ENCODE assay signal across 8 cellular contexts in the genomic region with DNA sequence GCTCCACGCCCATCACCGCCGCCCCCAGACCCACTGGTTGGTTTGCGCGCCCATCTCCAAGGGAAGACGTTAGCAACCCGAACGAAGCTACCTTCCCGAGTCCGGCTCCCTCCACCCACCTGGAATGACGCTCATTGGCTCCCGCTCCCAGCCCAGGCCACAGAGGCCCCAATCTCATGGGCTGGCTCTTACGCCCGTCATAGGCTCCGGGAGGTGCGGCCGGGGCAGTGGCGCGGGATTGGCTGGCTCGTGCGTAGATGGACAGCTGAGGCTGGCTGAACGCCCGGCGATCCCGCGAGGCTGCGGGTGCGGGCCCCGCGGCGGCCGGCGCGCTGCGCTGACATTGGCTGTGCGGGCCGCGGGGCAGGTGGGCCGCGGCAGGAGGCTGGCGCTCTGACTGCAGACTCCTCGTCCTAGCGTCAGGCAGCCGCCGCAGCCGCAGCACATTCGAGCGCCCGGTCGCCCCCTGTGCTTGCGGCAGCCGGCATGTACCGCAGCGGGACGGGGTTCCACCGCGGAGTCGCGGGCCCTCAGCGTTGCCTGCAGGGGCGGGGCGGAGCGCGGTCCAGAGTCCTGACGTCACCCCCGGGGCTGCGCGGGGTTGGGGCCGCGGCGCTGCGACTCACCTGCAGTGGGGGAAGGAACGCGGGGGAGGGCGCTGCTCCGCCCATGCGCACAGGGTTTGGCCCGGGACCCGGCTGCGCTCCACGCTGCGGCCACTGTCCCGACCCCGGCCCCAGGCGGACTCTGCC. TPM values are rescaled to one million over a fixed set of nuclear protein-coding genes. Genes with fewer than 3 reads are reported as not detected.
DNase-seq lines count a peak whose midpoint lies in the region; ATAC-seq and TF ChIP-seq lines count a peak whose summit lies in the region.

No MANE protein-coding gene starts in this region.

- H3K27me3 Mint-ChIP-seq in activated CD4-positive, alpha-beta T cell treated with anti-CD3 and anti-CD28 coated beads, Interleukin-2, amount 10 ng/mL, durations not matched to agents 7 days and 5 days = peaks cover 56% of the 10 kb centered on the region

- CTCF ChIA-PET in activated CD4-positive, alpha-beta T cell treated with anti-CD3 and anti-CD28 coated beads, Interleukin-2, amount 10 ng/mL, durations not matched to agents 7 days and 5 days (lab: Charles Lee) = interaction anchor here (0.5 to 1.3 kb wide), 2 partner anchors 50 to 118 kb away, joined by 3 read pairs; no protein-coding TSS in a partner anchor

- peak; percentile 96 for ATAC-seq in GM19043 (IDR thresholded peaks at IDR 0.05; ENCODE audit: low read depth, unreplicated experiment)
- peak; percentile 96 for ATAC-seq in HG03432 (IDR thresholded peaks at IDR 0.05; ENCODE audit: unreplicated experiment)

- peak overlapping the region; percentile 71 for H3K4me3 ChIP-seq in AG09309 (ENCODE audit: control insufficient read depth, low read depth, low read length)

- POLR2A ChIA-PET in activated CD4-positive, alpha-beta T cell treated with anti-CD3 and anti-CD28 coated beads, Interleukin-2, amount 10 ng/mL, durations not matched to agents 7 days and 5 days (lab: Charles Lee) = no interaction called here

- peak overlapping the region; percentile 87 for H3K4me3 Mint-ChIP-seq in activated CD4-positive, alpha-beta T cell treated with anti-CD3 and anti-CD28 coated beads, Interleukin-2, amount 10 ng/mL, durations not matched to agents 7 days and 5 days

- H3K4me1 Mint-ChIP-seq in activated CD4-positive, alpha-beta T cell treated with anti-CD3 and anti-CD28 coated beads, Interleukin-2, amount 10 ng/mL, durations not matched to agents 7 days and 5 days = peaks cover 11% of the 10 kb centered on the region

- peak; percentile 3 for TF ChIP-seq CTCF in AG09309 (IDR thresholded peaks at IDR 0.05; ENCODE audit: control insufficient read depth, insufficient read depth, low read depth, low read length, missing control alignments)

- no peaks in the 10 kb centered on the region for H3K36me3 Mint-ChIP-seq in activated CD4-positive, alpha-beta T cell treated with anti-CD3 and anti-CD28 coated beads, Interleukin-2, amount 10 ng/mL, durations not matched to agents 7 days and 5 days (ENCODE audit: low read depth)

- peak; percentile 98 for DNase-seq in AG09309 (ENCODE audit: low read depth)
- DNase-seq in NCI-H460 (ENCODE audit: extremely low read depth, low read depth) = peak; percentile 98
- peak; percentile 92 for DNase-seq in activated CD4-positive, alpha-beta T cell treated with anti-CD3 and anti-CD28 coated beads, Interleukin-2, amount 10 ng/mL, durations not matched to agents 7 days and 5 days
- peak; percentile 100 for DNase-seq in dedifferentiated amniotic fluid mesenchymal stem cell (ENCODE audit: extremely low spot score)
- DNase-seq in left kidney (ENCODE audit: low read depth, low spot score) = peak; percentile 100
- peak; percentile 95 for DNase-seq in stimulated activated CD4-positive, alpha-beta T cell treated with anti-CD3 and anti-CD28 coated beads, Interleukin-1b, Interleukin-23, amount 100 ng/mL, for 48 hours

- no peak overlapping the region for H3K27ac Mint-ChIP-seq in activated CD4-positive, alpha-beta T cell treated with anti-CD3 and anti-CD28 coated beads, Interleukin-2, amount 10 ng/mL, durations not matched to agents 7 days and 5 days

- no peaks in the 10 kb centered on the region for H3K9me3 Mint-ChIP-seq in activated CD4-positive, alpha-beta T cell treated with anti-CD3 and anti-CD28 coated beads, Interleukin-2, amount 10 ng/mL, durations not matched to agents 7 days and 5 days

RNA-seq across cellular contexts. Expression of a gene that starts 0.5 kb away (rescaled TPM):
- total RNA-seq in NCI-H460 (2014; rRNA removed; shearing (Covaris generic)) = 8.0 and 8.1 TPM in 2 replicates
- polyA plus RNA-seq in NCI-H460 (2014; cell fraction: nucleus; rRNA removed) = 14.8 and 24.0 TPM in 2 replicates
- total RNA-seq in activated CD4-positive, alpha-beta T cell treated with anti-CD3 and anti-CD28 coated beads, Interleukin-2, amount 10 ng/mL, durations not matched to agents 7 days and 5 days = 10 to 100 TPM in 1 of 2 experiments, 1 to 10 TPM in 1; 8.3 to 10.3 TPM

Comparison
In these comparisons a context has a peak if more than half of its experiments do, and no peak if none do; other contexts are left out.
1. Peak in every context shown above with its lines: DNase-seq, ATAC-seq and H3K4me3 ChIP-seq.